9 cellular contexts compared by ENCODE assay signal in genomic region chr15:31347067-31347975, GRCh38. TPM values are rescaled to one million over a fixed set of nuclear protein-coding genes. Genes with fewer than 3 reads are reported as not detected.
DNase-seq lines count a peak whose midpoint lies in the region; ATAC-seq lines count a peak whose summit lies in the region.
"Had no signal": no experiment of that assay in that cellular context is flagged by ENCODE, and none has a peak within 500 bp of the region (broad histone marks: within the 10 kb centered on the region; RNA-seq: fewer than 3 reads in every experiment).

No MANE protein-coding gene starts in this region.

- peak overlapping the region; percentile 95 for H3K27ac Mint-ChIP-seq in activated CD4-positive, alpha-beta T cell treated with anti-CD3 and anti-CD28 coated beads, Interleukin-2, amount 10 ng/mL, durations not matched to agents 7 days and 5 days
- H3K27ac Mint-ChIP-seq in dendritic cell treated with granulocyte-macrophage colony-stimulating factor and Interleukin-4, amounts not matched to agents 40 ng/mL and 50 ng/mL, for 4 days, result peak overlapping the region; percentile 45

- in situ Hi-C loops in G401 (cut with HindIII; ENCODE audit: low sequenced_read_pairs), result no loop called here

- peaks cover 100% of the 10 kb centered on the region for H3K4me1 Mint-ChIP-seq in activated CD4-positive, alpha-beta T cell treated with anti-CD3 and anti-CD28 coated beads, Interleukin-2, amount 10 ng/mL, durations not matched to agents 7 days and 5 days
- peaks cover 100% of the 10 kb centered on the region for H3K4me1 Mint-ChIP-seq in dendritic cell treated with granulocyte-macrophage colony-stimulating factor and Interleukin-4, amounts not matched to agents 40 ng/mL and 50 ng/mL, for 4 days (ENCODE audit: low read depth)

- no peaks in the 10 kb centered on the region for H3K27me3 Mint-ChIP-seq in activated CD4-positive, alpha-beta T cell treated with anti-CD3 and anti-CD28 coated beads, Interleukin-2, amount 10 ng/mL, durations not matched to agents 7 days and 5 days
- no peaks in the 10 kb centered on the region for H3K27me3 Mint-ChIP-seq in dendritic cell treated with granulocyte-macrophage colony-stimulating factor and Interleukin-4, amounts not matched to agents 40 ng/mL and 50 ng/mL, for 4 days

- H3K9me3 Mint-ChIP-seq in activated CD4-positive, alpha-beta T cell treated with anti-CD3 and anti-CD28 coated beads, Interleukin-2, amount 10 ng/mL, durations not matched to agents 7 days and 5 days, result no peaks in the 10 kb centered on the region
- H3K9me3 Mint-ChIP-seq in dendritic cell treated with granulocyte-macrophage colony-stimulating factor and Interleukin-4, amounts not matched to agents 40 ng/mL and 50 ng/mL, for 4 days, result no peaks in the 10 kb centered on the region

- ATAC-seq in GM21360 (IDR thresholded peaks at IDR 0.05; ENCODE audit: unreplicated experiment), result no peak
- no peak for ATAC-seq in HG02763 (IDR thresholded peaks at IDR 0.05; ENCODE audit: unreplicated experiment)

- peaks cover 57% of the 10 kb centered on the region for H3K36me3 Mint-ChIP-seq in activated CD4-positive, alpha-beta T cell treated with anti-CD3 and anti-CD28 coated beads, Interleukin-2, amount 10 ng/mL, durations not matched to agents 7 days and 5 days (ENCODE audit: low read depth)
- H3K36me3 Mint-ChIP-seq in dendritic cell treated with granulocyte-macrophage colony-stimulating factor and Interleukin-4, amounts not matched to agents 40 ng/mL and 50 ng/mL, for 4 days (ENCODE audit: low read depth), result peaks cover 82% of the 10 kb centered on the region

- H3K4me3 Mint-ChIP-seq in activated CD4-positive, alpha-beta T cell treated with anti-CD3 and anti-CD28 coated beads, Interleukin-2, amount 10 ng/mL, durations not matched to agents 7 days and 5 days, result peak overlapping the region; percentile 81
- H3K4me3 Mint-ChIP-seq in dendritic cell treated with granulocyte-macrophage colony-stimulating factor and Interleukin-4, amounts not matched to agents 40 ng/mL and 50 ng/mL, for 4 days, result no peak overlapping the region

- intact Hi-C loops in dendritic cell treated with granulocyte-macrophage colony-stimulating factor and Interleukin-4, amounts not matched to agents 40 ng/mL and 50 ng/mL, for 4 days (cut with micrococcal nuclease), result no loop called here

- peak; percentile 30 for DNase-seq in G401 (ENCODE audit: low spot score)
- DNase-seq in activated CD4-positive, alpha-beta T cell treated with anti-CD3 and anti-CD28 coated beads, Interleukin-2, amount 10 ng/mL, durations not matched to agents 7 days and 5 days, result peak; percentile 87
- DNase-seq in stimulated activated CD4-positive, alpha-beta T cell treated with anti-CD3 and anti-CD28 coated beads, Interleukin-2, amount 100 ng/mL, for 4 hours (ENCODE audit: low read depth), result peak; percentile 63
- no peak for DNase-seq in NCI-H1105 (lab: John Stamatoyannopoulos, UW)
- no peak for DNase-seq in HUDEP-2 (lab: John Stamatoyannopoulos, UW; ENCODE audit: unreplicated experiment in 76 of 76)
- DNase-seq: SK-N-SH had no signal

- CTCF ChIA-PET in activated CD4-positive, alpha-beta T cell treated with anti-CD3 and anti-CD28 coated beads, Interleukin-2, amount 10 ng/mL, durations not matched to agents 7 days and 5 days (lab: Charles Lee), result interaction anchor here (0.7 to 5.1 kb wide), 10 partner anchors 9 to 159 kb away, joined by 3 to 39 read pairs (median 4); no protein-coding TSS in a partner anchor

- POLR2A ChIA-PET in activated CD4-positive, alpha-beta T cell treated with anti-CD3 and anti-CD28 coated beads, Interleukin-2, amount 10 ng/mL, durations not matched to agents 7 days and 5 days (lab: Charles Lee), result interaction anchor here (1.4 to 1.5 kb wide), 2 partner anchors 10 to 18 kb away, joined by 3 to 5 read pairs; no protein-coding TSS in a partner anchor

RNA-seq across cellular contexts. Expression of gene KLF13, which starts 20.7 kb away (rescaled TPM):
- total RNA-seq in G401 (2014; rRNA removed; shearing (Covaris generic)), result 7.6 and 14.2 TPM in 2 replicates
- total RNA-seq in activated CD4-positive, alpha-beta T cell treated with anti-CD3 and anti-CD28 coated beads, Interleukin-2, amount 10 ng/mL, durations not matched to agents 7 days and 5 days, result 100 to 1,000 TPM; 235 to 264 TPM

Comparison
In these comparisons a context has a peak if more than half of its experiments do, and no peak if none do; other contexts are left out.
1. DNase-seq: peak in G401 (single experiment), activated CD4-positive, alpha-beta T cell treated with anti-CD3 and anti-CD28 coated beads, Interleukin-2, amount 10 ng/mL, durations not matched to agents 7 days and 5 days (single experiment) and stimulated activated CD4-positive, alpha-beta T cell treated with anti-CD3 and anti-CD28 coated beads, Interleukin-2, amount 100 ng/mL, for 4 hours (single experiment); none in NCI-H1105 (single experiment) and HUDEP-2 (0 of 76).
2. RNA of gene KLF13, which starts 20.7 kb away (total RNA-seq): 235 to 264 TPM in activated CD4-positive, alpha-beta T cell treated with anti-CD3 and anti-CD28 coated beads, Interleukin-2, amount 10 ng/mL, durations not matched to agents 7 days and 5 days; 7.6 to 14.2 TPM in G401; every median in the first group is over 10 times any median in the second.